In the genomic region with DNA sequence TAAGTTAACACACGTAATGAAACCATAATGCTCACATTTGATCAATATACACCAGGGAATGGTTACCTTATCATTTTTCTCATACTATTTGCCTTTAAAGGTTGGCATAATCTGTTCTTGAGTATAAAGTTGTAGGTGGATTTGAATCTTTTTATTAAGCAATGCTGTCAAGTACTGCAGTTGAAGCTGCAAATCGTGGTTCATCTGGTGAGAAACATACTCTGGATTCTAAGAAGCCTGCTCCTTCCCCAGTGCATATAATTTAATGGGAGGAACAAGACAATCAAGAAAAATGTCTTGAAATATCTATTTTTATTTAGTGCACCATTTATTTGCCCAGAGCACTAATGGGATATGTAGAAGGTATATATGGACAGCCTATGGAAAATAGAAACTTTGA, we compare ENCODE assay signal across 3 cellular contexts.
"Had no signal": no experiment of that assay in that cellular context is flagged by ENCODE, and none has a peak within 500 bp of the region (broad histone marks: within the 10 kb centered on the region; RNA-seq: fewer than 3 reads in every experiment).

No MANE protein-coding gene starts in this region.

- DNase-seq: IMR-90, KBM-7, KG1 had no signal
